1 cellular context compared by ENCODE assay signal in genomic region chr11:65111159-65111536, GRCh38.
TF ChIP-seq lines count a peak whose summit lies in the region.

No MANE protein-coding gene starts in this region.

TF ChIP-seq in HCT116, 20 proteins besides CTCF, POLR2A, EP300 and RAD21:
- TF ChIP-seq MAX (IDR thresholded peaks at IDR 0.05) (no peak), CEBPB (IDR thresholded peaks at IDR 0.05; ENCODE audit: low read depth) (no peak), EZH2 (IDR thresholded peaks at IDR 0.05) (no peak), REST (IDR thresholded peaks at IDR 0.05; ENCODE audit: low read depth) (no peak), TCF7L2 (IDR thresholded peaks at IDR 0.05; ENCODE audit: borderline replicate concordance, extremely low read depth, insufficient read depth, insufficient read length) (no peak), SP1 (IDR thresholded peaks at IDR 0.05; ENCODE audit: low read depth) (no peak), SRF (IDR thresholded peaks at IDR 0.05; ENCODE audit: low read depth) (no peak)
